Comparison of ENCODE assay signal across 18 cellular contexts in genomic region chr2:167190053-167190452, GRCh38.
DNase-seq lines count a peak whose midpoint lies in the region; ATAC-seq and TF ChIP-seq lines count a peak whose summit lies in the region.
"Had no signal": no experiment of that assay in that cellular context is flagged by ENCODE, and none has a peak within 500 bp of the region (broad histone marks: within the 10 kb centered on the region; RNA-seq: fewer than 3 reads in every experiment).

No MANE protein-coding gene starts in this region.

- no peaks in the 10 kb centered on the region for H3K79me2 ChIP-seq in PC-3 (ENCODE audit: low read length)

- H3K27me3 ChIP-seq in PC-3 (ENCODE audit: low read length) (no peaks in the 10 kb centered on the region), psoas muscle (ENCODE audit: insufficient read depth in 3 of 3, low read length in 2 of 3) (no peaks in the 10 kb centered on the region)
- H3K27me3 ChIP-seq: BE2C, upper lobe of right lung had no signal

- no peaks in the 10 kb centered on the region for H3K27me3 Mint-ChIP-seq in osteocyte (ENCODE audit: unreplicated experiment)
- H3K27me3 Mint-ChIP-seq: activated naive CD4-positive, alpha-beta T cell treated with anti-CD3 and anti-CD28 coated beads, Interleukin-2, amount 50 U/mL, for 24 hours; T-helper 17 cell had no signal

- POLR2A ChIA-PET in PC-3 (lab: Charles Lee; ENCODE audit: unreplicated experiment) = no interaction called here

- H3K9me3 Mint-ChIP-seq in osteocyte (ENCODE audit: unreplicated experiment) = no peaks in the 10 kb centered on the region
- H3K9me3 Mint-ChIP-seq: activated naive CD4-positive, alpha-beta T cell treated with anti-CD3 and anti-CD28 coated beads, Interleukin-2, amount 50 U/mL, for 24 hours had no signal

- CTCF ChIA-PET in PC-3 (lab: Charles Lee) = no interaction called here

- intact Hi-C loops in PC-3 (cut with micrococcal nuclease) (no loop called here), psoas muscle (cut with DNase I) (no loop called here)

- peak; percentile 80 for DNase-seq in EL
- peak; percentile 53 for DNase-seq in PC-3
- DNase-seq in fibroblast of mammary gland (ENCODE audit: low read depth) = peak; percentile 96
- DNase-seq in psoas muscle = peak; percentile 45 to 68
- DNase-seq in NCI-H2171 (lab: John Stamatoyannopoulos, UW) = no peak
- DNase-seq in osteocyte (ENCODE audit: extremely low spot score, unreplicated experiment) = no peak
- DNase-seq in SW480 (ENCODE audit: low spot score) = no peak
- no peak for DNase-seq in amygdala (lab: John Stamatoyannopoulos, UW)
- DNase-seq: activated CD4-positive, alpha-beta T cell treated with anti-CD3 and anti-CD28 coated beads for 1 hour; BE2C; NCI-H524; T-helper 17 cell; upper lobe of right lung had no signal

- no peak overlapping the region for H3K4me2 ChIP-seq in PC-3 (ENCODE audit: low read length)

- 7 to 11% (median 9%) methylated on average over 3 of the region's 3 CpGs for WGBS in psoas muscle, 3 donors

- H3K9me2 ChIP-seq in PC-3 (replicated peaks; ENCODE audit: low read length) = no peaks in the 10 kb centered on the region

- no TSS peak for BruUV-seq in PC-3 (replicated peaks; lab: Mats Ljungman, UMichigan)

- no peak overlapping the region for H3K4me3 Mint-ChIP-seq in osteocyte (ENCODE audit: unreplicated experiment)
- H3K4me3 Mint-ChIP-seq: activated naive CD4-positive, alpha-beta T cell treated with anti-CD3 and anti-CD28 coated beads, Interleukin-2, amount 50 U/mL, for 24 hours; T-helper 17 cell had no signal

- H3K4me3 ChIP-seq in PC-3 (ENCODE audit: low read length) (no peak overlapping the region), fibroblast of mammary gland (ENCODE audit: control insufficient read depth, low read depth, low read length) (no peak overlapping the region), psoas muscle (peak overlapping the region; percentile 74)
- H3K4me3 ChIP-seq: coronary artery, upper lobe of right lung had no signal

- TF ChIP-seq CTCF in PC-3 (conservative IDR thresholded peaks at IDR 0.05; ENCODE audit: low read depth, low read length) = no peak
- no peak for TF ChIP-seq CTCF in fibroblast of mammary gland (conservative IDR thresholded peaks at IDR 0.05; ENCODE audit: control insufficient read depth, insufficient read depth, low read depth, low read length)
- no peak for TF ChIP-seq CTCF in psoas muscle (IDR thresholded peaks at IDR 0.05)
- TF ChIP-seq CTCF in osteocyte (IDR thresholded peaks at IDR 0.05) = no peak

- no peaks in the 10 kb centered on the region for H3F3A ChIP-seq in PC-3 (ENCODE audit: low read length, unreplicated experiment)

- H3K9me3 ChIP-seq in PC-3 (ENCODE audit: low read length) = no peaks in the 10 kb centered on the region
- no peaks in the 10 kb centered on the region for H3K9me3 ChIP-seq in psoas muscle
- H3K9me3 ChIP-seq: BE2C, upper lobe of right lung had no signal

- H3K4me1 Mint-ChIP-seq in osteocyte (ENCODE audit: unreplicated experiment) = peaks cover 24% of the 10 kb centered on the region
- H3K4me1 Mint-ChIP-seq: activated naive CD4-positive, alpha-beta T cell treated with anti-CD3 and anti-CD28 coated beads, Interleukin-2, amount 50 U/mL, for 24 hours; T-helper 17 cell had no signal

- no peaks in the 10 kb centered on the region for H4K20me1 ChIP-seq in PC-3 (ENCODE audit: low read length)

- H3K27ac Mint-ChIP-seq in osteocyte (ENCODE audit: unreplicated experiment) = no peak overlapping the region
- H3K27ac Mint-ChIP-seq: activated naive CD4-positive, alpha-beta T cell treated with anti-CD3 and anti-CD28 coated beads, Interleukin-2, amount 50 U/mL, for 24 hours; T-helper 17 cell had no signal

- ATAC-seq in PC-3 = no peak
- ATAC-seq in psoas muscle = peak; percentile 49 to 66 (median 63)
- ATAC-seq: esophagus mucosa, HepG2, Panc1, T-helper 17 cell, upper lobe of right lung had no signal

- H3K27ac ChIP-seq in PC-3 (ENCODE audit: low read length) = no peak overlapping the region
- peak overlapping the region; percentile 96 for H3K27ac ChIP-seq in psoas muscle
- H3K27ac ChIP-seq: coronary artery, upper lobe of right lung had no signal

- H3K9ac ChIP-seq in PC-3 (ENCODE audit: low read length) = no peak overlapping the region

- H3K36me3 Mint-ChIP-seq in osteocyte (ENCODE audit: unreplicated experiment) = no peaks in the 10 kb centered on the region
- H3K36me3 Mint-ChIP-seq: activated naive CD4-positive, alpha-beta T cell treated with anti-CD3 and anti-CD28 coated beads, Interleukin-2, amount 50 U/mL, for 24 hours had no signal

- H2AFZ ChIP-seq in PC-3 (ENCODE audit: low read length) = no peak overlapping the region

- peaks cover 33% of the 10 kb centered on the region for H3K4me1 ChIP-seq in PC-3 (ENCODE audit: insufficient read depth, low read length)
- peaks cover 18% of the 10 kb centered on the region for H3K4me1 ChIP-seq in psoas muscle
- H3K4me1 ChIP-seq: BE2C, upper lobe of right lung had no signal

- H3K36me3 ChIP-seq in PC-3 (ENCODE audit: low read depth, low read length) (no peaks in the 10 kb centered on the region), psoas muscle (ENCODE audit: insufficient read depth in 1 of 2, low read depth in 1 of 2) (peaks cover 0 to 13% of the 10 kb centered on the region in 2 donors)
- H3K36me3 ChIP-seq: BE2C, upper lobe of right lung had no signal

Comparison
In these comparisons a context has a peak if more than half of its experiments do, and no peak if none do; other contexts are left out.
1. DNase-seq: peak in EL (single experiment), PC-3 (single experiment), fibroblast of mammary gland (single experiment) and psoas muscle (2 of 2); none in NCI-H2171 (single experiment), osteocyte (single experiment), SW480 (single experiment) and amygdala (0 of 56).